8 cellular contexts compared by ENCODE assay signal in the genomic region with DNA sequence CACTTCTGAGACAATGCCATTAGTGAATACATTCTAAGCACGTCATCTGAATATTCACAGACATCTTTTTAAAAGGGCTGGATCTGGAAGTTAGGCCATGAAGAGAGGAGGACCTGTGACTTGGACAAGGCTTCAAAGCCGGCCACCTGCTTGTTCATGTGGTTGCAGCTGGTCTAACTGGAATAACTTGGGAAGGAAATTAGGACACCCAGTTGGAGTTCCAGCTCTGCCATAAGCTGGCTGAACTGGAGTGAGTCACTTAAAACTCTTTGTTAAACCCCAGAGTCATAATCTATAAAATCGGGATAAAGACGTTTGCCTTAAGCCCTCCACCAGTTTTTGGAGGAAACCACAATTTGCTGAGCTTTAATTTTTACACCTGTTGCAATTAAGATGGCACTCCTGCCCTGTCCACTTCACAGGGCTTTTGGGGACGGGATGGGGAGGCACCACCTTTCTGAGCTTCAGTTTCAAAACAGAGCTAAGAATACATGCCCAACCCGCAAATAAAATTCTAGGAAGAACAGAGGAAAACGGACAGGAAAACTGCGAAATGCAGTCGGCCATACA.
DNase-seq lines count a peak whose midpoint lies in the region; ATAC-seq and TF ChIP-seq lines count a peak whose summit lies in the region.

No MANE protein-coding gene starts in this region.

- H3K27ac ChIP-seq in RWPE1, result peak overlapping the region; percentile 87

- POLR2A ChIA-PET in AG04449 (lab: Yijun Ruan, JAX), result interaction anchor here (0.7 kb wide), 1 partner anchor 684 kb away, joined by 8 read pairs; the partner anchor contains the start of genes ALG2 and SEC61B
- POLR2A ChIA-PET in RWPE1 (lab: Yijun Ruan, JAX; ENCODE audit: low non-redundant PET), result no interaction called here

- CTCF ChIA-PET in AG04449 (lab: Yijun Ruan, JAX) (interaction anchor here (2.0 kb wide), 1 partner anchor 83 kb away, joined by 4 read pairs; no protein-coding TSS in a partner anchor), RWPE1 (lab: Yijun Ruan, JAX) (no interaction called here)

- TF ChIP-seq CTCF in AG04449 (IDR thresholded peaks at IDR 0.05; ENCODE audit: insufficient read depth, low read length, missing control alignments), result no peak
- TF ChIP-seq CTCF in RWPE1 (conservative IDR thresholded peaks at IDR 0.05; ENCODE audit: low read depth), result no peak
- TF ChIP-seq CTCF in fibroblast of mammary gland (conservative IDR thresholded peaks at IDR 0.05; ENCODE audit: control insufficient read depth, insufficient read depth, low read depth, low read length), result no peak

- peak; percentile 2 for ATAC-seq in GM19452 (IDR thresholded peaks at IDR 0.05; ENCODE audit: unreplicated experiment)
- no peak for ATAC-seq in HG03159 (IDR thresholded peaks at IDR 0.05; ENCODE audit: unreplicated experiment)
- ATAC-seq in GM18873 (IDR thresholded peaks at IDR 0.05; ENCODE audit: low FRiP score, unreplicated experiment), result no peak

- H3K4me3 ChIP-seq in AG04449 (ENCODE audit: low read depth, low read length) (peak overlapping the region; percentile 87), fibroblast of mammary gland (ENCODE audit: control insufficient read depth, low read depth, low read length) (peak overlapping the region; percentile 88)

- DNase-seq in AG04449 (ENCODE audit: low read depth, low spot score) (no peak), RWPE1 (ENCODE audit: low spot score) (peak; percentile 40), fibroblast of mammary gland (ENCODE audit: low read depth) (peak; percentile 16), putamen (ENCODE audit: low spot score) (peak; percentile 6), NCI-H2171 (lab: John Stamatoyannopoulos, UW) (no peak)

Comparison
In these comparisons a context has a peak if more than half of its experiments do, and no peak if none do; other contexts are left out.
1. DNase-seq: peak in RWPE1 (single experiment), fibroblast of mammary gland (single experiment) and putamen (single experiment); none in AG04449 (single experiment) and NCI-H2171 (single experiment).